16 cellular contexts compared by ENCODE assay signal in the genomic region with DNA sequence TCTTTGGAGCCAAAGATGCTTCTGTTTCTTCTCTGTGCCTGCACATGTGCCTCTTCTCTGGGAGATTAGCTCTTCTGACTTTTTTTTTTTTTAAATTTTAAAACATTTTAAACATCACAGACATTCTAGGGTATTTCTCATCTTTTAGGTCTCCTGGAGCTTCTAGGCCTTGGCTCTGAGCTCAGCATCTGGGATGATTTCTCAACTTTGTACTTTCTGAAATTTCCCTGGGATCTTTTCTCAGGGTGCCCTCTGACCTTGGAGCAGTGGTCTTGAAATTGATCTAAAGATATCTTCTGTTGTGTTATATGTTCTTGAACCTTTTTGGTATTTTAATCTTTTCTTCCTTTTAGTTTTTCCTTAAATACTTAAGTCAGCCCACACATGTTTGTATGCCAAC. TPM values are rescaled to one million over a fixed set of nuclear protein-coding genes. Genes with fewer than 3 reads are reported as not detected.
DNase-seq lines count a peak whose midpoint lies in the region; ATAC-seq, FAIRE-seq and TF ChIP-seq lines count a peak whose summit lies in the region.
"Had no signal": no experiment of that assay in that cellular context is flagged by ENCODE, and none has a peak within 500 bp of the region (broad histone marks: within the 10 kb centered on the region; RNA-seq: fewer than 3 reads in every experiment).

No MANE protein-coding gene starts in this region.

- peaks cover 2% of the 10 kb centered on the region for H3K4me1 ChIP-seq in foreskin keratinocyte
- H3K4me1 ChIP-seq: BLaER1 treated with 17β-estradiol and CSF1 and Interleukin-3, amounts not matched to agents 10 nM and 100 nM had no signal

- no peaks in the 10 kb centered on the region for H3K27me3 Mint-ChIP-seq in progenitor cell of endocrine pancreas

- H3K27ac Mint-ChIP-seq in progenitor cell of endocrine pancreas, result peak overlapping the region; percentile 60
- H3K27ac Mint-ChIP-seq: CD4-positive, CD25-positive, alpha-beta regulatory T cell; IgD-negative memory B cell had no signal

- FAIRE-seq in H54 (lab: Jason Lieb, UNC), result no peak
- FAIRE-seq: GM12878 had no signal

- intact Hi-C loops in left ventricle myocardium superior (cut with micrococcal nuclease), result no loop called here
- intact Hi-C loops in Right ventricle myocardium superior (cut with DNase I), result no loop called here

- H3K27ac ChIP-seq in foreskin keratinocyte, result no peak overlapping the region
- H3K27ac ChIP-seq: 22Rv1; BLaER1 treated with 17β-estradiol and CSF1 and Interleukin-3, amounts not matched to agents 10 nM and 100 nM; GM23248 had no signal

- H3K27me3 ChIP-seq in foreskin keratinocyte, result peaks cover 8% of the 10 kb centered on the region

- peaks cover 41% of the 10 kb centered on the region for H3K4me1 Mint-ChIP-seq in progenitor cell of endocrine pancreas (ENCODE audit: low read depth)

- no peak overlapping the region for H3K4me3 Mint-ChIP-seq in progenitor cell of endocrine pancreas (ENCODE audit: low read depth)
- H3K4me3 Mint-ChIP-seq: CD4-positive, CD25-positive, alpha-beta regulatory T cell; IgD-negative memory B cell had no signal

- H3K4me3 ChIP-seq in fibroblast of mammary gland (ENCODE audit: control insufficient read depth, low read depth, low read length), result no peak overlapping the region
- H3K4me3 ChIP-seq: BLaER1 treated with 17β-estradiol and CSF1 and Interleukin-3, amounts not matched to agents 10 nM and 100 nM; GM12878; GM23248 had no signal

- TF ChIP-seq POLR2A in H54 (IDR thresholded peaks at IDR 0.05; ENCODE audit: low read depth, low read length), result no peak

- H3K36me3 Mint-ChIP-seq in progenitor cell of endocrine pancreas (ENCODE audit: insufficient read depth), result peaks cover 13% of the 10 kb centered on the region
- H3K36me3 Mint-ChIP-seq: CD4-positive, CD25-positive, alpha-beta regulatory T cell; IgD-negative memory B cell had no signal

- peaks cover 7% of the 10 kb centered on the region for H3K9me3 Mint-ChIP-seq in progenitor cell of endocrine pancreas (ENCODE audit: low read depth)

- no peak for DNase-seq in left ventricle myocardium superior
- no peak for DNase-seq in Right ventricle myocardium superior
- peak; percentile 42 for DNase-seq in fibroblast of mammary gland (ENCODE audit: low read depth)
- DNase-seq in progenitor cell of endocrine pancreas (ENCODE audit: low spot score, unreplicated experiment), result no peak
- no peak for DNase-seq in epidermal melanocyte (ENCODE audit: insufficient read length, low spot score)
- DNase-seq in H54 (ENCODE audit: insufficient read length, low spot score), result no peak
- no peak for DNase-seq in AG20443 (ENCODE audit: low spot score)
- DNase-seq in foreskin keratinocyte, result no peak
- DNase-seq: CD4-positive, CD25-positive, alpha-beta regulatory T cell; DMS79; GM23248; H7 had no signal

- ATAC-seq in left ventricle myocardium superior (peak; percentile 29), Right ventricle myocardium superior (ENCODE audit: poor library complexity) (no peak), foreskin keratinocyte (no peak)
- ATAC-seq: GM12878 had no signal

- no peak for TF ChIP-seq CTCF in fibroblast of mammary gland (conservative IDR thresholded peaks at IDR 0.05; ENCODE audit: control insufficient read depth, insufficient read depth, low read depth, low read length)
- TF ChIP-seq CTCF in progenitor cell of endocrine pancreas (IDR thresholded peaks at IDR 0.05; ENCODE audit: unreplicated experiment), result no peak
- no peak for TF ChIP-seq CTCF in foreskin keratinocyte (conservative IDR thresholded peaks at IDR 0.05)

RNA-seq across cellular contexts. Expression of a gene that starts 6.2 kb away (rescaled TPM):
- total RNA-seq in left ventricle myocardium superior (11.5 TPM), Right ventricle myocardium superior (10.5 TPM), progenitor cell of endocrine pancreas (177 and 187 TPM in 2 replicates), foreskin keratinocyte (5.7 TPM in 2 replicates)
- polyA plus RNA-seq in foreskin keratinocyte, result 1.4 and 1.7 TPM in 2 replicates
- polyA plus RNA-seq: CD4-positive, CD25-positive, alpha-beta regulatory T cell; IgD-negative memory B cell had no signal

Comparison
In these comparisons a context has a peak if more than half of its experiments do, and no peak if none do; other contexts are left out.
1. RNA of a gene that starts 6.2 kb away (total RNA-seq): 177 to 187 TPM in progenitor cell of endocrine pancreas; 11.5 TPM in left ventricle myocardium superior (single experiment), 10.5 TPM in Right ventricle myocardium superior (single experiment) and 5.7 TPM in foreskin keratinocyte; every median in the first group is over 10 times any median in the second.